ENCODE assay signal across 8 cellular contexts in genomic region chr1:233394860-233395717, GRCh38.
DNase-seq lines count a peak whose midpoint lies in the region; ATAC-seq and TF ChIP-seq lines count a peak whose summit lies in the region.

No MANE protein-coding gene starts in this region.

- DNase-seq in AG10803 (ENCODE audit: low read depth) (peak; percentile 58), NCI-H345 treated with DMSO at 0.1 percent for 48 hours (lab: John Stamatoyannopoulos, UW; ENCODE audit: unreplicated experiment) (peak; percentile 63), Right ventricle myocardium superior (no peak), retina (peak; percentile 56)
- DNase-seq in activated CD8-positive, alpha-beta T cell treated with anti-CD3 and anti-CD28 coated beads for 36 hours: peak; percentile 34
- DNase-seq in stimulated activated CD8-positive, alpha-beta memory T cell treated with anti-CD3 and anti-CD28 coated beads, Interleukin-4, amount 100 ng/mL, for 48 hours: no peak

- POLR2A ChIA-PET in activated CD8-positive, alpha-beta T cell treated with anti-CD3 and anti-CD28 coated beads for 36 hours (lab: Charles Lee): no interaction called here

- no peak overlapping the region for H3K27ac Mint-ChIP-seq in activated CD8-positive, alpha-beta T cell treated with anti-CD3 and anti-CD28 coated beads for 36 hours

- no peaks in the 10 kb centered on the region for H3K9me3 Mint-ChIP-seq in activated CD8-positive, alpha-beta T cell treated with anti-CD3 and anti-CD28 coated beads for 36 hours

- peak; percentile 90 for ATAC-seq in HG03159 (IDR thresholded peaks at IDR 0.05; ENCODE audit: unreplicated experiment)
- ATAC-seq in activated CD8-positive, alpha-beta T cell treated with anti-CD3 and anti-CD28 coated beads for 36 hours: peak; percentile 65
- peak; percentile 85 for ATAC-seq in Right ventricle myocardium superior (ENCODE audit: poor library complexity)

- H3K27me3 Mint-ChIP-seq in activated CD8-positive, alpha-beta T cell treated with anti-CD3 and anti-CD28 coated beads for 36 hours: peaks cover 20% of the 10 kb centered on the region

- peak; percentile 92 for TF ChIP-seq CTCF in AG10803 (conservative IDR thresholded peaks at IDR 0.05; ENCODE audit: low read length)
- peak; percentile 62 for TF ChIP-seq CTCF in GM12874 (IDR thresholded peaks at IDR 0.05; ENCODE audit: insufficient read depth, low read depth, low read length)
- peak; percentile 80 for TF ChIP-seq CTCF in activated CD8-positive, alpha-beta T cell treated with anti-CD3 and anti-CD28 coated beads for 36 hours (IDR thresholded peaks at IDR 0.05)

- no peak overlapping the region for H3K4me3 ChIP-seq in AG10803 (ENCODE audit: low read length)

- no peaks in the 10 kb centered on the region for H3K4me1 Mint-ChIP-seq in activated CD8-positive, alpha-beta T cell treated with anti-CD3 and anti-CD28 coated beads for 36 hours (ENCODE audit: low read depth)

- no peaks in the 10 kb centered on the region for H3K36me3 Mint-ChIP-seq in activated CD8-positive, alpha-beta T cell treated with anti-CD3 and anti-CD28 coated beads for 36 hours (ENCODE audit: low read depth)

- intact Hi-C loops in activated CD8-positive, alpha-beta T cell treated with anti-CD3 and anti-CD28 coated beads for 36 hours (cut with micrococcal nuclease): loop anchor here (2.0 kb wide), 1 partner anchor 396 kb away; no protein-coding TSS in a partner anchor
- intact Hi-C loops in Right ventricle myocardium superior (cut with DNase I): loop anchor here (5.0 kb wide), 1 partner anchor 672 kb away; no protein-coding TSS in a partner anchor

- CTCF ChIA-PET in activated CD8-positive, alpha-beta T cell treated with anti-CD3 and anti-CD28 coated beads for 36 hours (lab: Charles Lee): interaction anchor here (1.0 to 1.9 kb wide), 6 partner anchors 10 to 673 kb away, joined by 3 to 10 read pairs (median 5); no protein-coding TSS in a partner anchor

- H3K4me3 Mint-ChIP-seq in activated CD8-positive, alpha-beta T cell treated with anti-CD3 and anti-CD28 coated beads for 36 hours: no peak overlapping the region

Comparison
In these comparisons a context has a peak if more than half of its experiments do, and no peak if none do; other contexts are left out.
1. DNase-seq: peak in AG10803 (single experiment), NCI-H345 treated with DMSO at 0.1 percent for 48 hours (single experiment), activated CD8-positive, alpha-beta T cell treated with anti-CD3 and anti-CD28 coated beads for 36 hours (single experiment) and retina (single experiment); none in Right ventricle myocardium superior (single experiment) and stimulated activated CD8-positive, alpha-beta memory T cell treated with anti-CD3 and anti-CD28 coated beads, Interleukin-4, amount 100 ng/mL, for 48 hours (single experiment).
2. Peak in every context shown above with its lines, with median percentiles within 50 percentile points of each other: CTCF ChIP-seq and ATAC-seq.